8 cellular contexts compared by ENCODE assay signal in genomic region chr17:35586569-35587073, GRCh38. TPM values are rescaled to one million over a fixed set of nuclear protein-coding genes. Genes with fewer than 3 reads are reported as not detected.
DNase-seq lines count a peak whose midpoint lies in the region; ATAC-seq, FAIRE-seq and TF ChIP-seq lines count a peak whose summit lies in the region.

No MANE protein-coding gene starts in this region.

- CTCF ChIA-PET in CD8-positive, alpha-beta T cell (lab: Charles Lee): interaction anchor here (0.9 to 1.3 kb wide), 3 partner anchors 8 to 177 kb away, joined by 3 to 7 read pairs (median 4); partner anchors contain the start of gene PEX12
- CTCF ChIA-PET in HepG2 (lab: Yijun Ruan, JAX; ENCODE audit: low intra/inter-chr PET ratio, low total read pairs): no interaction called here

- peak overlapping the region; percentile 99 for H3K4me3 Mint-ChIP-seq in CD8-positive, alpha-beta T cell

- TF ChIP-seq RAD21 in HepG2 (CRISPR knock-in tag; IDR thresholded peaks at IDR 0.05): no peak

- TF ChIP-seq EP300 in HepG2 (IDR thresholded peaks at IDR 0.05; ENCODE audit: low read depth in 2 of 2, low read length in 2 of 2) (no peak), HepG2 (CRISPR knock-in tag; IDR thresholded peaks at IDR 0.05; ENCODE audit: borderline replicate concordance) (no peak), transverse colon (IDR thresholded peaks at IDR 0.05; ENCODE audit: low read depth) (no peak)

- ATAC-seq in CD8-positive, alpha-beta T cell: peak; percentile 7
- ATAC-seq in HG02981 (IDR thresholded peaks at IDR 0.05; ENCODE audit: unreplicated experiment): peak; percentile 5
- ATAC-seq in HepG2: no peak
- no peak for ATAC-seq in HG02763 (IDR thresholded peaks at IDR 0.05; ENCODE audit: unreplicated experiment)

- peak in 1 of 7 experiments; percentile 4 for DNase-seq in CD8-positive, alpha-beta T cell
- DNase-seq in ascending aorta (ENCODE audit: low spot score in 2 of 2) (no peak), HepG2 (ENCODE audit: low spot score) (no peak), transverse colon (no peak), NCI-H2196 treated with DMSO at 0.1 percent for 48 hours (lab: John Stamatoyannopoulos, UW; ENCODE audit: unreplicated experiment) (no peak), kidney tubule cell (ENCODE audit: low spot score) (no peak)

- peaks cover 34% of the 10 kb centered on the region for H3K4me1 Mint-ChIP-seq in CD8-positive, alpha-beta T cell (ENCODE audit: low read depth)

- intact Hi-C loops in CD8-positive, alpha-beta T cell (cut with DNase I, micrococcal nuclease): loop anchor here (1.0 to 10.0 kb wide), 11 partner anchors 8 to 1358 kb away; partner anchors contain the start of genes PEX12 (in 2 of the 2), TAF15 (in 2 of the 2), AATF (in 1 of the 2) and LIG3 (in 1 of the 2)
- intact Hi-C loops in ascending aorta (cut with DNase I): loop anchor here (1.0 to 5.0 kb wide), 4 partner anchors 8 to 951 kb away; partner anchors contain the start of genes PEX12 and TAF15
- intact Hi-C loops in HepG2 (cut with micrococcal nuclease; ENCODE audit: unreplicated experiment): no loop called here
- intact Hi-C loops in transverse colon (cut with DNase I; ENCODE audit: low total_unique reads): no loop called here

- FAIRE-seq in HepG2 (lab: Jason Lieb, UNC): no peak

- peak overlapping the region; percentile 58 for H2AFZ ChIP-seq in HepG2 (ENCODE audit: low read length)

- H3K9me3 ChIP-seq in CD8-positive, alpha-beta T cell (ENCODE audit: low read length): no peaks in the 10 kb centered on the region
- H3K9me3 ChIP-seq in ascending aorta (no peaks in the 10 kb centered on the region), HepG2 (ENCODE audit: low read length) (no peaks in the 10 kb centered on the region), transverse colon (no peaks in the 10 kb centered on the region)

- no peak for TF ChIP-seq CTCF in CD8-positive, alpha-beta T cell (IDR thresholded peaks at IDR 0.05)
- TF ChIP-seq CTCF in ascending aorta (IDR thresholded peaks at IDR 0.05) (no peak), HepG2 (CRISPR knock-in tag; IDR thresholded peaks at IDR 0.05) (no peak), transverse colon (IDR thresholded peaks at IDR 0.05) (no peak)

- H3K36me3 ChIP-seq in CD8-positive, alpha-beta T cell (ENCODE audit: insufficient read depth, low read length): no peaks in the 10 kb centered on the region
- H3K36me3 ChIP-seq in ascending aorta: no peaks in the 10 kb centered on the region
- H3K36me3 ChIP-seq in HepG2 (replicated peaks in 1 of 2; ENCODE audit: control insufficient read depth in 1 of 2, insufficient read depth in 2 of 2, low read length in 2 of 2): no peaks in the 10 kb centered on the region
- no peaks in the 10 kb centered on the region for H3K36me3 ChIP-seq in transverse colon

- H3K9me3 Mint-ChIP-seq in CD8-positive, alpha-beta T cell: no peaks in the 10 kb centered on the region

- peak overlapping the region; percentile 86 for H3K9ac ChIP-seq in HepG2 (ENCODE audit: insufficient read depth, low read depth, low read length)

- peak overlapping the region; percentile 79 for H3K4me2 ChIP-seq in HepG2 (ENCODE audit: low read depth, low read length)

- no peak for TF ChIP-seq POLR2A in HepG2 (IDR thresholded peaks at IDR 0.05; ENCODE audit: insufficient read depth in 1 of 2, low read depth in 2 of 2, low read length in 2 of 2)
- no peak for TF ChIP-seq POLR2A in transverse colon (IDR thresholded peaks at IDR 0.05)

- POLR2A ChIA-PET in CD8-positive, alpha-beta T cell (lab: Charles Lee): interaction anchor here (0.6 to 6.6 kb wide), 7 partner anchors 8 to 413 kb away, joined by 3 to 74 read pairs (median 3); partner anchors contain the start of gene PEX12
- POLR2A ChIA-PET in HepG2 (lab: Yijun Ruan, JAX): interaction anchor here (0.8 to 4.2 kb wide), 4 partner anchors 8 to 222 kb away, joined by 3 to 73 read pairs (median 6); partner anchors contain the start of gene PEX12

- peak overlapping the region; percentile 92 for H3K4me3 ChIP-seq in CD8-positive, alpha-beta T cell (ENCODE audit: low read depth, low read length)
- peak overlapping the region; percentile 82 to 99 for H3K4me3 ChIP-seq in ascending aorta
- H3K4me3 ChIP-seq in HepG2 (replicated peaks in 1 of 3; ENCODE audit: insufficient read depth in 1 of 3, low read depth in 2 of 3, low read length in 3 of 3): peak overlapping the region; percentile 67 to 92 (median 89); a peak in 5 of 6 replicates
- peak overlapping the region in 3 of 4 donors; percentile 62 to 82 (median 77) for H3K4me3 ChIP-seq in transverse colon

- no peaks in the 10 kb centered on the region for H3K27me3 ChIP-seq in CD8-positive, alpha-beta T cell (ENCODE audit: insufficient read depth, low read length)
- H3K27me3 ChIP-seq in ascending aorta: no peaks in the 10 kb centered on the region
- no peaks in the 10 kb centered on the region; a peak in 1 of 5 replicates for H3K27me3 ChIP-seq in HepG2 (ENCODE audit: control insufficient read depth in 1 of 2, insufficient read depth in 2 of 2, low read length in 2 of 2)
- no peaks in the 10 kb centered on the region for H3K27me3 ChIP-seq in transverse colon

- H3K27ac Mint-ChIP-seq in CD8-positive, alpha-beta T cell: peak overlapping the region; percentile 98

- in situ Hi-C loops in HepG2 (cut with HindIII; ENCODE audit: extremely low pct_ligation_motif_present, low pct_unique_long_range_greater_than_20kb) (no loop called here), transverse colon (cut with MboI; ENCODE audit: low pct_ligation_motif_present in 1 of 4, low pct_unique_long_range_greater_than_20kb in 1 of 4, low sequenced_read_pairs in 3 of 4) (no loop called here)

- peaks cover 10% of the 10 kb centered on the region for H3K36me3 Mint-ChIP-seq in CD8-positive, alpha-beta T cell

- H3K79me2 ChIP-seq in HepG2 (ENCODE audit: insufficient read depth, low read length): peaks cover 37% of the 10 kb centered on the region

- no peaks in the 10 kb centered on the region for H4K20me1 ChIP-seq in HepG2 (ENCODE audit: insufficient read depth, low read length)

- H3K4me1 ChIP-seq in CD8-positive, alpha-beta T cell (ENCODE audit: insufficient read depth, low read length): peaks cover 21% of the 10 kb centered on the region
- H3K4me1 ChIP-seq in ascending aorta: peaks cover 5 to 12% of the 10 kb centered on the region in 2 donors
- peaks cover 26% of the 10 kb centered on the region for H3K4me1 ChIP-seq in HepG2 (ENCODE audit: insufficient read depth, low read length)
- peaks cover 5 to 44% (median 26%) of the 10 kb centered on the region in 4 donors for H3K4me1 ChIP-seq in transverse colon

- BruUV-seq in HepG2 (replicated peaks; lab: Mats Ljungman, UMichigan): TSS peak; percentile 99

- H3K27ac ChIP-seq in CD8-positive, alpha-beta T cell (ENCODE audit: low read depth, low read length): peak overlapping the region; percentile 86
- peak overlapping the region; percentile 88 to 96 for H3K27ac ChIP-seq in ascending aorta
- peak overlapping the region; percentile 61 for H3K27ac ChIP-seq in HepG2 (ENCODE audit: extremely low read length, insufficient read depth, low read length)
- H3K27ac ChIP-seq in transverse colon: peak overlapping the region; percentile 90 to 96 (median 92)

- no peaks in the 10 kb centered on the region for H3K27me3 Mint-ChIP-seq in CD8-positive, alpha-beta T cell (ENCODE audit: low read depth)

- 88% methylated on average over 7 of the region's 7 CpGs for WGBS in HepG2 (ENCODE audit: low lambda C conversion rate)
- 28 to 41% methylated on average over 5 to 7 of the region's 7 CpGs for WGBS in transverse colon (ENCODE audit: low coverage in 1 of 2), 2 donors

RNA-seq across cellular contexts. Expression of gene AP2B1, which starts 0.5 kb away (rescaled TPM):
- total RNA-seq in CD8-positive, alpha-beta T cell: 10 to 100 TPM; 58.7 to 65.7 TPM
- 59.5 TPM for total RNA-seq in ascending aorta
- 23.8 and 58.4 TPM in 2 replicates for total RNA-seq in HepG2 (2016; rRNA removed; fragmentation: Illumina TruSeq; extraction: Trizol)
- 7.7 and 8.3 TPM in 2 replicates for total RNA-seq in HepG2 (2016; cell fraction: cytosol; rRNA removed; fragmentation: Illumina TruSeq; extraction: Trizol; ENCODE audit: low read depth)
- total RNA-seq in HepG2 (2016; cell fraction: insoluble cytoplasmic fraction; rRNA removed; fragmentation: Illumina TruSeq; extraction: Trizol): 21.9 and 55.7 TPM in 2 replicates
- total RNA-seq in HepG2 (2016; cell fraction: membrane; rRNA removed; fragmentation: Illumina TruSeq; extraction: Trizol): 24.9 and 27.8 TPM in 2 replicates
- 35.0 and 35.8 TPM in 2 replicates for total RNA-seq in HepG2 (2016; cell fraction: nucleus; rRNA removed; fragmentation: Illumina TruSeq; extraction: Trizol)
- polyA plus RNA-seq in HepG2 (2011; rRNA removed): 67.4 and 71.3 TPM in 2 replicates
- 55.0 and 79.8 TPM in 2 replicates for polyA plus RNA-seq in HepG2 (2011; cell fraction: cytosol; rRNA removed)
- 30.8 and 37.5 TPM in 2 replicates for polyA plus RNA-seq in HepG2 (2011; cell fraction: nucleus; rRNA removed)
- 71.1 and 87.3 TPM in 2 replicates for polyA plus RNA-seq in HepG2 (2012)
- 9.1 and 11.2 TPM in 2 replicates for polyA plus RNA-seq in HepG2 (2016; cell fraction: cytosol; fragmentation: Illumina TruSeq; extraction: Trizol; ENCODE audit: low read depth)
- polyA plus RNA-seq in HepG2 (2016; cell fraction: insoluble cytoplasmic fraction; fragmentation: Illumina TruSeq; extraction: Trizol; ENCODE audit: low read depth): 61.8 and 69.1 TPM in 2 replicates
- 20.2 and 25.9 TPM in 2 replicates for polyA plus RNA-seq in HepG2 (2016; cell fraction: membrane; fragmentation: Illumina TruSeq; extraction: Trizol; ENCODE audit: low read depth)
- polyA plus RNA-seq in HepG2 (2016; cell fraction: nucleus; fragmentation: Illumina TruSeq; extraction: Trizol; ENCODE audit: insufficient read depth, low read depth): 31.8 and 34.7 TPM in 2 replicates
- polyA minus RNA-seq in HepG2 (2011; rRNA and poly(A)+ RNA removed; ENCODE audit: low replicate concordance): 118 and 224 TPM in 2 replicates
- 78.8 and 101 TPM in 2 replicates for polyA minus RNA-seq in HepG2 (2011; cell fraction: cytosol; rRNA and poly(A)+ RNA removed)
- 59.2 and 75.5 TPM in 2 replicates for polyA minus RNA-seq in HepG2 (2011; cell fraction: nucleus; rRNA and poly(A)+ RNA removed)
- 100 to 1,000 TPM in 1 of 4 donors, 10 to 100 TPM in 3; 32.2 to 102 (median 60.1) TPM for total RNA-seq in transverse colon

RNA-seq across cellular contexts. Expression of gene PEX12, which starts 8.2 kb away (rescaled TPM):
- total RNA-seq in CD8-positive, alpha-beta T cell: 1 to 10 TPM; 2.7 to 3.2 TPM
- 5.6 TPM for total RNA-seq in ascending aorta
- 4.3 and 5.1 TPM in 2 replicates for total RNA-seq in HepG2 (2016; rRNA removed; fragmentation: Illumina TruSeq; extraction: Trizol)
- total RNA-seq in HepG2 (2016; cell fraction: cytosol; rRNA removed; fragmentation: Illumina TruSeq; extraction: Trizol; ENCODE audit: low read depth): 1.0 and 1.1 TPM in 2 replicates
- 4.9 and 5.4 TPM in 2 replicates for total RNA-seq in HepG2 (2016; cell fraction: insoluble cytoplasmic fraction; rRNA removed; fragmentation: Illumina TruSeq; extraction: Trizol)
- total RNA-seq in HepG2 (2016; cell fraction: membrane; rRNA removed; fragmentation: Illumina TruSeq; extraction: Trizol): 3.0 TPM in 2 replicates
- 4.8 and 5.4 TPM in 2 replicates for total RNA-seq in HepG2 (2016; cell fraction: nucleus; rRNA removed; fragmentation: Illumina TruSeq; extraction: Trizol)
- polyA plus RNA-seq in HepG2 (2011; rRNA removed): 10.5 and 11.9 TPM in 2 replicates
- polyA plus RNA-seq in HepG2 (2011; cell fraction: cytosol; rRNA removed): 8.0 and 10.7 TPM in 2 replicates
- polyA plus RNA-seq in HepG2 (2011; cell fraction: nucleus; rRNA removed): 2.6 and 4.6 TPM in 2 replicates
- 6.1 and 7.2 TPM in 2 replicates for polyA plus RNA-seq in HepG2 (2012)
- polyA plus RNA-seq in HepG2 (2016; cell fraction: cytosol; fragmentation: Illumina TruSeq; extraction: Trizol; ENCODE audit: low read depth): 0.52 and 0.57 TPM in 2 replicates
- 4.6 and 5.5 TPM in 2 replicates for polyA plus RNA-seq in HepG2 (2016; cell fraction: insoluble cytoplasmic fraction; fragmentation: Illumina TruSeq; extraction: Trizol; ENCODE audit: low read depth)
- 1.3 and 1.6 TPM in 2 replicates for polyA plus RNA-seq in HepG2 (2016; cell fraction: membrane; fragmentation: Illumina TruSeq; extraction: Trizol; ENCODE audit: low read depth)
- polyA plus RNA-seq in HepG2 (2016; cell fraction: nucleus; fragmentation: Illumina TruSeq; extraction: Trizol; ENCODE audit: insufficient read depth, low read depth): 6.0 and 6.5 TPM in 2 replicates
- polyA minus RNA-seq in HepG2 (2011; rRNA and poly(A)+ RNA removed; ENCODE audit: low replicate concordance): 17.7 and 20.0 TPM in 2 replicates
- 5.1 and 8.0 TPM in 2 replicates for polyA minus RNA-seq in HepG2 (2011; cell fraction: cytosol; rRNA and poly(A)+ RNA removed)
- 5.7 and 6.6 TPM in 2 replicates for polyA minus RNA-seq in HepG2 (2011; cell fraction: nucleus; rRNA and poly(A)+ RNA removed)
- 1 to 10 TPM in 2 of 4 donors, under 1 TPM in 1, not detected in 1; 0.75 to 5.2 (median 3.0) TPM for total RNA-seq in transverse colon

RNA-seq across cellular contexts. Expression of gene SLFN14, which starts 26.0 kb away (rescaled TPM):
- not detected for total RNA-seq in CD8-positive, alpha-beta T cell
- total RNA-seq in ascending aorta (not detected), HepG2 (2016; rRNA removed; fragmentation: Illumina TruSeq; extraction: Trizol) (not detected in 2 replicates), transverse colon (not detected)
- not detected in 2 replicates for total RNA-seq in HepG2 (2016; cell fraction: cytosol; rRNA removed; fragmentation: Illumina TruSeq; extraction: Trizol; ENCODE audit: low read depth)
- total RNA-seq in HepG2 (2016; cell fraction: insoluble cytoplasmic fraction; rRNA removed; fragmentation: Illumina TruSeq; extraction: Trizol): not detected in 2 replicates
- total RNA-seq in HepG2 (2016; cell fraction: membrane; rRNA removed; fragmentation: Illumina TruSeq; extraction: Trizol): not detected in 2 replicates
- not detected in 2 replicates for total RNA-seq in HepG2 (2016; cell fraction: nucleus; rRNA removed; fragmentation: Illumina TruSeq; extraction: Trizol)
- not detected in 2 replicates for polyA plus RNA-seq in HepG2 (2011; rRNA removed)
- polyA plus RNA-seq in HepG2 (2011; cell fraction: cytosol; rRNA removed): not detected in 2 replicates
- not detected in 2 replicates for polyA plus RNA-seq in HepG2 (2011; cell fraction: nucleus; rRNA removed)
- polyA plus RNA-seq in HepG2 (2012): not detected in 2 replicates
- polyA plus RNA-seq in HepG2 (2016; cell fraction: cytosol; fragmentation: Illumina TruSeq; extraction: Trizol; ENCODE audit: low read depth): not detected in 2 replicates
- not detected in 2 replicates for polyA plus RNA-seq in HepG2 (2016; cell fraction: insoluble cytoplasmic fraction; fragmentation: Illumina TruSeq; extraction: Trizol; ENCODE audit: low read depth)
- polyA plus RNA-seq in HepG2 (2016; cell fraction: membrane; fragmentation: Illumina TruSeq; extraction: Trizol; ENCODE audit: low read depth): not detected in 2 replicates
- not detected in 2 replicates for polyA plus RNA-seq in HepG2 (2016; cell fraction: nucleus; fragmentation: Illumina TruSeq; extraction: Trizol; ENCODE audit: insufficient read depth, low read depth)
- polyA minus RNA-seq in HepG2 (2011; rRNA and poly(A)+ RNA removed; ENCODE audit: low replicate concordance): not detected in 2 replicates
- not detected in 2 replicates for polyA minus RNA-seq in HepG2 (2011; cell fraction: cytosol; rRNA and poly(A)+ RNA removed)
- not detected in 2 replicates for polyA minus RNA-seq in HepG2 (2011; cell fraction: nucleus; rRNA and poly(A)+ RNA removed)

RNA-seq across cellular contexts. Expression of gene SLFN12L, which starts 49.1 kb away (rescaled TPM):
- total RNA-seq in CD8-positive, alpha-beta T cell: 10 to 100 TPM; 39.8 to 41.4 TPM
- total RNA-seq in ascending aorta (not detected), HepG2 (2016; rRNA removed; fragmentation: Illumina TruSeq; extraction: Trizol) (not detected in 2 replicates), transverse colon (1 to 10 TPM; 1.4 to 6.2 (median 3.1) TPM)
- total RNA-seq in HepG2 (2016; cell fraction: cytosol; rRNA removed; fragmentation: Illumina TruSeq; extraction: Trizol; ENCODE audit: low read depth): not detected in 2 replicates
- total RNA-seq in HepG2 (2016; cell fraction: insoluble cytoplasmic fraction; rRNA removed; fragmentation: Illumina TruSeq; extraction: Trizol): not detected in 2 replicates
- not detected in 2 replicates for total RNA-seq in HepG2 (2016; cell fraction: membrane; rRNA removed; fragmentation: Illumina TruSeq; extraction: Trizol)
- not detected in 2 replicates for total RNA-seq in HepG2 (2016; cell fraction: nucleus; rRNA removed; fragmentation: Illumina TruSeq; extraction: Trizol)
- not detected in 2 replicates for polyA plus RNA-seq in HepG2 (2011; rRNA removed)
- polyA plus RNA-seq in HepG2 (2011; cell fraction: cytosol; rRNA removed): not detected in 2 replicates
- polyA plus RNA-seq in HepG2 (2011; cell fraction: nucleus; rRNA removed): not detected in 2 replicates
- polyA plus RNA-seq in HepG2 (2012): not detected in 2 replicates
- polyA plus RNA-seq in HepG2 (2016; cell fraction: cytosol; fragmentation: Illumina TruSeq; extraction: Trizol; ENCODE audit: low read depth): not detected in 2 replicates
- polyA plus RNA-seq in HepG2 (2016; cell fraction: insoluble cytoplasmic fraction; fragmentation: Illumina TruSeq; extraction: Trizol; ENCODE audit: low read depth): not detected in 2 replicates
- polyA plus RNA-seq in HepG2 (2016; cell fraction: membrane; fragmentation: Illumina TruSeq; extraction: Trizol; ENCODE audit: low read depth): not detected in 2 replicates
- polyA plus RNA-seq in HepG2 (2016; cell fraction: nucleus; fragmentation: Illumina TruSeq; extraction: Trizol; ENCODE audit: insufficient read depth, low read depth): not detected in 2 replicates
- 0.07 TPM in 1 of 2 replicates, not detected in the other for polyA minus RNA-seq in HepG2 (2011; rRNA and poly(A)+ RNA removed; ENCODE audit: low replicate concordance)
- polyA minus RNA-seq in HepG2 (2011; cell fraction: cytosol; rRNA and poly(A)+ RNA removed): not detected in 2 replicates
- not detected in 2 replicates for polyA minus RNA-seq in HepG2 (2011; cell fraction: nucleus; rRNA and poly(A)+ RNA removed)

Comparison
In these comparisons a context has a peak if more than half of its experiments do, and no peak if none do; other contexts are left out.
1. ATAC-seq: peak in CD8-positive, alpha-beta T cell (single experiment) and HG02981 (single experiment); none in HepG2 (single experiment) and HG02763 (single experiment).
2. intact Hi-C loops: an anchor here in CD8-positive, alpha-beta T cell (1.0 to 10.0 kb wide) and ascending aorta (1.0 to 5.0 kb wide); none called in HepG2 and transverse colon.
3. Peak in every context shown above with its lines, with median percentiles within 50 percentile points of each other: H3K27ac ChIP-seq and H3K4me3 ChIP-seq.